ENCODE assay signal across 1 cellular context in genomic region chr22:46147471-46148267, GRCh38.
TF ChIP-seq lines count a peak whose summit lies in the region.

No MANE protein-coding gene starts in this region.

TF ChIP-seq in IMR-90, 13 proteins besides CTCF, POLR2A, EP300 and RAD21 (continued from another document):
- no peak for TF ChIP-seq ELK1 (IDR thresholded peaks at IDR 0.05; ENCODE audit: borderline replicate concordance, low read depth, low read length)
TF ChIP-seq in IMR-90: peak in this region for 0.
